1 cellular context compared by ENCODE assay signal in the genomic region with DNA sequence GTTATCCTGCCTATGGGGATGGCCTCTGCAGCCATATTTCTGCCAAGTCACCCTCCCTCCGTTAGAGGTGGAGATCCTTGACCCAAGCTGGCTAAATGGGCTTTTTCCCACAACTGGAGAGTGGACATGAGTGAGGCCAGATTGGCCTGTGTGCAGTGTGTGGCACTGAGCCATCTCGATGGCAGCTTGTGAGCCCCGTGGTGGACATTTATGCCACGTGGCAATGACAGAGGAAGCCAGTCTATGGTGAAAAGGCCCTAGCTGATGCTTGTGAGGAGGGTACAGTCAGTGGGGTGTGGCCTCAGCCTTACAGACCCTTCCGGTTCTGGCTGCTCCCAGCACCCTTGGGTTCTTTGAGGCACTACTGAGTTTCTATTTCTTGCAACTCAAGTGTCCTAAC.
TF ChIP-seq lines count a peak whose summit lies in the region.

No MANE protein-coding gene starts in this region.

TF ChIP-seq in HepG2, 621 proteins besides CTCF, POLR2A, EP300 and RAD21:
- TF ChIP-seq NFE2L1 (CRISPR knock-in tag; IDR thresholded peaks at IDR 0.05; ENCODE audit: borderline replicate concordance): no peak
- TF ChIP-seq NFRKB (IDR thresholded peaks at IDR 0.05): no peak
- TF ChIP-seq, protein P1, sequence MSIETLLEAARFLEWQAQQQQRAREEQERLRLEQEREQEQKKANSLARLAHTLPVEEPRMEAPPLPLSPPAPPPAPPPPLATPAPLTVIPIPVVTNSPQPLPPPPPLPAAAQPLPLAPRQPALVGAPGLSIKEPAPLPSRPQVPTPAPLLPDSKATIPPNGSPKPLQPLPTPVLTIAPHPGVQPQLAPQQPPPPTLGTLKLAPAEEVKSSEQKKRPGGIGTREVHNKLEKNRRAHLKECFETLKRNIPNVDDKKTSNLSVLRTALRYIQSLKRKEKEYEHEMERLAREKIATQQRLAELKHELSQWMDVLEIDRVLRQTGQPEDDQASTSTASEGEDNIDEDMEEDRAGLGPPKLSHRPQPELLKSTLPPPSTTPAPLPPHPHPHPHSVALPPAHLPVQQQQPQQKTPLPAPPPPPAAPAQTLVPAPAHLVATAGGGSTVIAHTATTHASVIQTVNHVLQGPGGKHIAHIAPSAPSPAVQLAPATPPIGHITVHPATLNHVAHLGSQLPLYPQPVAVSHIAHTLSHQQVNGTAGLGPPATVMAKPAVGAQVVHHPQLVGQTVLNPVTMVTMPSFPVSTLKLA (IDR thresholded peaks at IDR 0.05): peak; percentile 63
- TF ChIP-seq, protein P2, sequence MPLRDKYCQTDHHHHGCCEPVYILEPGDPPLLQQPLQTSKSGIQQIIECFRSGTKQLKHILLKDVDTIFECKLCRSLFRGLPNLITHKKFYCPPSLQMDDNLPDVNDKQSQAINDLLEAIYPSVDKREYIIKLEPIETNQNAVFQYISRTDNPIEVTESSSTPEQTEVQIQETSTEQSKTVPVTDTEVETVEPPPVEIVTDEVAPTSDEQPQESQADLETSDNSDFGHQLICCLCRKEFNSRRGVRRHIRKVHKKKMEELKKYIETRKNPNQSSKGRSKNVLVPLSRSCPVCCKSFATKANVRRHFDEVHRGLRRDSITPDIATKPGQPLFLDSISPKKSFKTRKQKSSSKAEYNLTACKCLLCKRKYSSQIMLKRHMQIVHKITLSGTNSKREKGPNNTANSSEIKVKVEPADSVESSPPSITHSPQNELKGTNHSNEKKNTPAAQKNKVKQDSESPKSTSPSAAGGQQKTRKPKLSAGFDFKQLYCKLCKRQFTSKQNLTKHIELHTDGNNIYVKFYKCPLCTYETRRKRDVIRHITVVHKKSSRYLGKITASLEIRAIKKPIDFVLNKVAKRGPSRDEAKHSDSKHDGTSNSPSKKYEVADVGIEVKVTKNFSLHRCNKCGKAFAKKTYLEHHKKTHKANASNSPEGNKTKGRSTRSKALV (CRISPR knock-in tag; IDR thresholded peaks at IDR 0.05): no peak
- TF ChIP-seq, protein P3, sequence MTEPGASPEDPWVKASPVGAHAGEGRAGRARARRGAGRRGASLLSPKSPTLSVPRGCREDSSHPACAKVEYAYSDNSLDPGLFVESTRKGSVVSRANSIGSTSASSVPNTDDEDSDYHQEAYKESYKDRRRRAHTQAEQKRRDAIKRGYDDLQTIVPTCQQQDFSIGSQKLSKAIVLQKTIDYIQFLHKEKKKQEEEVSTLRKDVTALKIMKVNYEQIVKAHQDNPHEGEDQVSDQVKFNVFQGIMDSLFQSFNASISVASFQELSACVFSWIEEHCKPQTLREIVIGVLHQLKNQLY (CRISPR knock-in tag; IDR thresholded peaks at IDR 0.05): no peak
- no peak for TF ChIP-seq ZNF616 (CRISPR knock-in tag; IDR thresholded peaks at IDR 0.05; ENCODE audit: low read depth)
- TF ChIP-seq SP4 (CRISPR knock-in tag; IDR thresholded peaks at IDR 0.05): no peak
- no peak for TF ChIP-seq ZSCAN31 (CRISPR knock-in tag; IDR thresholded peaks at IDR 0.05; ENCODE audit: low read depth)
- TF ChIP-seq, protein P4, sequence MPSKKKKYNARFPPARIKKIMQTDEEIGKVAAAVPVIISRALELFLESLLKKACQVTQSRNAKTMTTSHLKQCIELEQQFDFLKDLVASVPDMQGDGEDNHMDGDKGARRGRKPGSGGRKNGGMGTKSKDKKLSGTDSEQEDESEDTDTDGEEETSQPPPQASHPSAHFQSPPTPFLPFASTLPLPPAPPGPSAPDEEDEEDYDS (CRISPR knock-in tag; IDR thresholded peaks at IDR 0.05): no peak
- TF ChIP-seq, protein P5, sequence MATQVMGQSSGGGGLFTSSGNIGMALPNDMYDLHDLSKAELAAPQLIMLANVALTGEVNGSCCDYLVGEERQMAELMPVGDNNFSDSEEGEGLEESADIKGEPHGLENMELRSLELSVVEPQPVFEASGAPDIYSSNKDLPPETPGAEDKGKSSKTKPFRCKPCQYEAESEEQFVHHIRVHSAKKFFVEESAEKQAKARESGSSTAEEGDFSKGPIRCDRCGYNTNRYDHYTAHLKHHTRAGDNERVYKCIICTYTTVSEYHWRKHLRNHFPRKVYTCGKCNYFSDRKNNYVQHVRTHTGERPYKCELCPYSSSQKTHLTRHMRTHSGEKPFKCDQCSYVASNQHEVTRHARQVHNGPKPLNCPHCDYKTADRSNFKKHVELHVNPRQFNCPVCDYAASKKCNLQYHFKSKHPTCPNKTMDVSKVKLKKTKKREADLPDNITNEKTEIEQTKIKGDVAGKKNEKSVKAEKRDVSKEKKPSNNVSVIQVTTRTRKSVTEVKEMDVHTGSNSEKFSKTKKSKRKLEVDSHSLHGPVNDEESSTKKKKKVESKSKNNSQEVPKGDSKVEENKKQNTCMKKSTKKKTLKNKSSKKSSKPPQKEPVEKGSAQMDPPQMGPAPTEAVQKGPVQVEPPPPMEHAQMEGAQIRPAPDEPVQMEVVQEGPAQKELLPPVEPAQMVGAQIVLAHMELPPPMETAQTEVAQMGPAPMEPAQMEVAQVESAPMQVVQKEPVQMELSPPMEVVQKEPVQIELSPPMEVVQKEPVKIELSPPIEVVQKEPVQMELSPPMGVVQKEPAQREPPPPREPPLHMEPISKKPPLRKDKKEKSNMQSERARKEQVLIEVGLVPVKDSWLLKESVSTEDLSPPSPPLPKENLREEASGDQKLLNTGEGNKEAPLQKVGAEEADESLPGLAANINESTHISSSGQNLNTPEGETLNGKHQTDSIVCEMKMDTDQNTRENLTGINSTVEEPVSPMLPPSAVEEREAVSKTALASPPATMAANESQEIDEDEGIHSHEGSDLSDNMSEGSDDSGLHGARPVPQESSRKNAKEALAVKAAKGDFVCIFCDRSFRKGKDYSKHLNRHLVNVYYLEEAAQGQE (IDR thresholded peaks at IDR 0.05; ENCODE audit: borderline replicate concordance in 1 of 2, low read depth in 1 of 2, low read length in 2 of 2): no peak; a peak in 1 of 4 replicates
- no peak for TF ChIP-seq RBAK (CRISPR knock-in tag; IDR thresholded peaks at IDR 0.05)
- TF ChIP-seq, protein P6, sequence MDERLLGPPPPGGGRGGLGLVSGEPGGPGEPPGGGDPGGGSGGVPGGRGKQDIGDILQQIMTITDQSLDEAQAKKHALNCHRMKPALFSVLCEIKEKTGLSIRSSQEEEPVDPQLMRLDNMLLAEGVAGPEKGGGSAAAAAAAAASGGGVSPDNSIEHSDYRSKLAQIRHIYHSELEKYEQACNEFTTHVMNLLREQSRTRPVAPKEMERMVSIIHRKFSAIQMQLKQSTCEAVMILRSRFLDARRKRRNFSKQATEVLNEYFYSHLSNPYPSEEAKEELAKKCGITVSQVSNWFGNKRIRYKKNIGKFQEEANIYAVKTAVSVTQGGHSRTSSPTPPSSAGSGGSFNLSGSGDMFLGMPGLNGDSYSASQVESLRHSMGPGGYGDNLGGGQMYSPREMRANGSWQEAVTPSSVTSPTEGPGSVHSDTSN (CRISPR knock-in tag; IDR thresholded peaks at IDR 0.05): no peak
- TF ChIP-seq, protein P7, sequence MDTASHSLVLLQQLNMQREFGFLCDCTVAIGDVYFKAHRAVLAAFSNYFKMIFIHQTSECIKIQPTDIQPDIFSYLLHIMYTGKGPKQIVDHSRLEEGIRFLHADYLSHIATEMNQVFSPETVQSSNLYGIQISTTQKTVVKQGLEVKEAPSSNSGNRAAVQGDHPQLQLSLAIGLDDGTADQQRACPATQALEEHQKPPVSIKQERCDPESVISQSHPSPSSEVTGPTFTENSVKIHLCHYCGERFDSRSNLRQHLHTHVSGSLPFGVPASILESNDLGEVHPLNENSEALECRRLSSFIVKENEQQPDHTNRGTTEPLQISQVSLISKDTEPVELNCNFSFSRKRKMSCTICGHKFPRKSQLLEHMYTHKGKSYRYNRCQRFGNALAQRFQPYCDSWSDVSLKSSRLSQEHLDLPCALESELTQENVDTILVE (CRISPR knock-in tag; IDR thresholded peaks at IDR 0.05): no peak
- no peak for TF ChIP-seq ZFP41 (CRISPR knock-in tag; IDR thresholded peaks at IDR 0.05; ENCODE audit: borderline replicate concordance)
- TF ChIP-seq, protein P8, sequence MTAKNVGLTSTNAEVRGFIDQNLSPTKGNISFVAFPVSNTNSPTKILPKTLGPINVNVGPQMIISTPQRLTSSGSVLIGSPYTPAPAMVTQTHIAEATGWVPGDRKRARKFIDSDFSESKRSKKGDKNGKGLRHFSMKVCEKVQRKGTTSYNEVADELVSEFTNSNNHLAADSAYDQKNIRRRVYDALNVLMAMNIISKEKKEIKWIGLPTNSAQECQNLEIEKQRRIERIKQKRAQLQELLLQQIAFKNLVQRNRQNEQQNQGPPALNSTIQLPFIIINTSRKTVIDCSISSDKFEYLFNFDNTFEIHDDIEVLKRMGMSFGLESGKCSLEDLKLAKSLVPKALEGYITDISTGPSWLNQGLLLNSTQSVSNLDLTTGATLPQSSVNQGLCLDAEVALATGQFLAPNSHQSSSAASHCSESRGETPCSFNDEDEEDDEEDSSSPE (CRISPR knock-in tag; IDR thresholded peaks at IDR 0.05): no peak
- TF ChIP-seq NFE2L2 (IDR thresholded peaks at IDR 0.05; ENCODE audit: low read length): peak; percentile 35; the same call in 1 of the 2 replicates
- TF ChIP-seq, protein P9, sequence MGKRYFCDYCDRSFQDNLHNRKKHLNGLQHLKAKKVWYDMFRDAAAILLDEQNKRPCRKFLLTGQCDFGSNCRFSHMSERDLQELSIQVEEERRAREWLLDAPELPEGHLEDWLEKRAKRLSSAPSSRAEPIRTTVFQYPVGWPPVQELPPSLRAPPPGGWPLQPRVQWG (CRISPR knock-in tag; IDR thresholded peaks at IDR 0.05; ENCODE audit: borderline replicate concordance, low read depth): no peak
